Comparison of ENCODE assay signal across 8 cellular contexts in the genomic region with DNA sequence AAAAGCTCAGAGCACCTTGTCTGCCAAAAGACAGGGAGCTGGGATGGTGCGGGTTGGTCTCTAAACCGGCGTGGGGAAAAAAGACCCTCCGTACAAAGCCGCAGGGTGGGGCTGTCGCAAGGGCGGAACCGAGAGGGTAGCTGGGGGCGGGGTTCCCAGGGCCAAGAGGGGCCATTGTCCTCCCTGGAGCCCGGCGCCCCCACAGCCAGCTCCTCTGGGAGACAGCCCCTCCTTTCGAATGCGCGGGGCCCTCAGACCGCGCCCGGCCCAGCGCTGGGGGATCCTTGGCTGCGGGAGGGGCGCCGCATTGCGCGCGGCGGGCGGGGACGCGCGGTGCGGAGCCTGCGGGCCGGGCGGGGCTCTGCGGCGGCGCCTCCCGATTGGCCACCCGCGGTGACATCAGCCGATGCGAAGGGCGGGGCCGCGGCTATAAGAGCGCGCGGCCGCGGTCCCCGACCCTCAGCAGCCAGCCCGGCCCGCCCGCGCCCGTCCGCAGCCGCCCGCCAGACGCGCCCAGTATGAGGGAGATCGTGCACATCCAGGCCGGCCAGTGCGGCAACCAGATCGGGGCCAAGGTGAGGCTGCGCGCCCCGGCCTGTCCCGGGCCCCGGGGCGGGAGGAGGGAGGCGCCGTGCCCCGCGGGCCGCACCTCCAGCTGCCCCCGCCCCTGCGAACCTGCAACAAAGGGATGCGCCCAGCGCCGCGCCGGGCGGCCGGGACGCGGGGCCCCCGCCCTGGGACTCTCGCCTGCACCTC. TPM values are rescaled to one million over a fixed set of nuclear protein-coding genes. Genes with fewer than 3 reads are reported as not detected.
A peak's percentile ranks its signal among the peaks of the same experiment; 100 is the strongest.
DNase-seq lines count a peak whose midpoint lies in the region; ATAC-seq and TF ChIP-seq lines count a peak whose summit lies in the region.

A gene (plus strand): TSS at position 459 of the 756 bp plus-strand sequence. CDS start 60 bp downstream, at position 519.

- no peaks in the 10 kb centered on the region for H3K27me3 ChIP-seq in adrenal gland

- peak within 1 kb of the TSS; percentile 88 to 99 (median 97) for H3K27ac ChIP-seq in adrenal gland

- no peaks in the 10 kb centered on the region for H3K36me3 ChIP-seq in adrenal gland (replicated peaks in 1 of 2)

- ATAC-seq in HG02798 (IDR thresholded peaks at IDR 0.05; ENCODE audit: poor library complexity, unreplicated experiment), result peak; percentile 41
- ATAC-seq in Right ventricle myocardium inferior, result peak; percentile 45
- ATAC-seq in HG03039 (IDR thresholded peaks at IDR 0.05; ENCODE audit: unreplicated experiment), result no peak

- peak; percentile 83 to 98 for TF ChIP-seq POLR2A in adrenal gland (IDR thresholded peaks at IDR 0.05)

- peaks cover 31 to 66% of the 10 kb centered on the region in 2 donors for H3K4me1 ChIP-seq in adrenal gland (replicated peaks in 1 of 2)

- peak within 1 kb of the TSS in 3 of 4 donors; percentile 3 to 67 (median 23) for H3K4me3 ChIP-seq in adrenal gland

- no peaks in the 10 kb centered on the region for H3K9me3 ChIP-seq in adrenal gland (replicated peaks in 1 of 3)

- DNase-seq in DMS53 treated with DMSO at 0.1 percent for 48 hours (lab: John Stamatoyannopoulos, UW; ENCODE audit: unreplicated experiment), result peak; percentile 7
- peak; percentile 40 for DNase-seq in NCI-H82 treated with DMSO at 0.1 percent for 48 hours (lab: John Stamatoyannopoulos, UW; ENCODE audit: unreplicated experiment)
- DNase-seq in adrenal gland, result peak; percentile 71 to 88 (median 82)
- DNase-seq in Right ventricle myocardium inferior (ENCODE audit: missing footprints), result peak; percentile 91
- peak in 47 of 56 donors; percentile 14 to 85 (median 52) for DNase-seq in nucleus accumbens (lab: John Stamatoyannopoulos, UW)
- no peak for DNase-seq in NCI-H510A (lab: John Stamatoyannopoulos, UW)

- intact Hi-C loops in adrenal gland (cut with DNase I), result no loop called here
- intact Hi-C loops in Right ventricle myocardium inferior (cut with DNase I), result no loop called here

- no peak for TF ChIP-seq CTCF in adrenal gland (IDR thresholded peaks at IDR 0.05)

- 0 to 3% (median 1%) methylated on average over 9 to 81 of the region's 88 CpGs for WGBS in adrenal gland, 4 donors

RNA-seq across cellular contexts. Expression of the gene that starts here (rescaled TPM):
- 10 to 100 TPM in 7 of 8 donors, 1 to 10 TPM in 1; 6.4 to 63.8 (median 18.2) TPM for total RNA-seq in adrenal gland
- 10 to 100 TPM; 12.5 to 13.2 (median 12.9) TPM for polyA plus RNA-seq in adrenal gland
- total RNA-seq in Right ventricle myocardium inferior, result 2.8 TPM
